ENCODE assay signal across 19 cellular contexts in genomic region chr5:81242906-81243436, GRCh38. TPM values are rescaled to one million over a fixed set of nuclear protein-coding genes. Genes with fewer than 3 reads are reported as not detected.
DNase-seq lines count a peak whose midpoint lies in the region; ATAC-seq and TF ChIP-seq lines count a peak whose summit lies in the region.
"Had no signal": no experiment of that assay in that cellular context is flagged by ENCODE, and none has a peak within 500 bp of the region (broad histone marks: within the 10 kb centered on the region; RNA-seq: fewer than 3 reads in every experiment).

No MANE protein-coding gene starts in this region.

- peaks cover 0 to 57% (median 17%) of the 10 kb centered on the region in 4 donors for H3K4me1 ChIP-seq in tibial artery

- H3K4me3 ChIP-seq in tibial artery, result no peak overlapping the region
- H3K4me3 ChIP-seq: adrenal gland, SJSA1 had no signal

- in situ Hi-C loops in SK-MEL-5 (cut with HindIII; ENCODE audit: low pct_unique_long_range_greater_than_20kb, low sequenced_read_pairs), result no loop called here

- H3K27ac ChIP-seq in layer of hippocampus (ENCODE audit: low read depth, low read length), result peak overlapping the region; percentile 42
- peak overlapping the region; percentile 52 to 55 for H3K27ac ChIP-seq in tibial artery
- H3K27ac ChIP-seq: adrenal gland, neutrophil, SJSA1 had no signal

- no peak for ATAC-seq in GM18858 (IDR thresholded peaks at IDR 0.05; ENCODE audit: unreplicated experiment)
- ATAC-seq in sciatic nerve, result no peak
- ATAC-seq in activated CD4-positive, CD25-positive, alpha-beta regulatory T cell treated with anti-CD3 and anti-CD28 coated beads, Interleukin-2, amount 50 U/mL, for 24 hours, result no peak
- ATAC-seq: activated CD8-positive, alpha-beta memory T cell treated with anti-CD3 and anti-CD28 coated beads, Interleukin-2, amount 10 ng/mL, durations not matched to agents 7 days and 5 days had no signal

- H3K36me3 ChIP-seq in tibial artery, result no peaks in the 10 kb centered on the region
- H3K36me3 ChIP-seq: adrenal gland, neutrophil, SJSA1 had no signal

- DNase-seq in NCI-H1694 (lab: John Stamatoyannopoulos, UW) (peak; percentile 22), NCI-H1694 treated with DMSO at 0.1 percent for 48 hours (lab: John Stamatoyannopoulos, UW) (no peak), SK-MEL-5 (ENCODE audit: low read depth, low spot score) (peak; percentile 16), tibial artery (peak in 1 of 2 donors; percentile 67), sciatic nerve (ENCODE audit: low spot score) (no peak)
- DNase-seq: activated CD8-positive, alpha-beta memory T cell treated with anti-CD3 and anti-CD28 coated beads, Interleukin-2, amount 10 ng/mL, durations not matched to agents 7 days and 5 days; activated effector memory CD4-positive, alpha-beta T cell treated with Interleukin-2 at 50 U/mL for 16 hours; adrenal gland; cerebellar nuclear complex; H7; midbrain; NCI-H1105; OCI-M1; small intestine had no signal

- peak in 1 of 2 experiments; percentile 4 for TF ChIP-seq CTCF in tibial artery (IDR thresholded peaks at IDR 0.05)

- intact Hi-C loops in tibial artery (cut with DNase I; ENCODE audit: low total_unique reads), result no loop called here
- intact Hi-C loops in sciatic nerve (cut with DNase I), result no loop called here

- H3K27me3 ChIP-seq in layer of hippocampus (ENCODE audit: control insufficient read depth, insufficient read depth, low read length) (no peaks in the 10 kb centered on the region), tibial artery (no peaks in the 10 kb centered on the region)
- H3K27me3 ChIP-seq: adrenal gland, neutrophil, SJSA1 had no signal

- H3K9me3 ChIP-seq in tibial artery, result no peaks in the 10 kb centered on the region
- H3K9me3 ChIP-seq: adrenal gland, neutrophil, SJSA1 had no signal

RNA-seq across cellular contexts. Expression of gene CKMT2, which starts 9.8 kb away (rescaled TPM):
- total RNA-seq in SK-MEL-5 (2014; rRNA removed; shearing (Covaris generic)), result not detected in 2 replicates
- not detected in 2 replicates for polyA plus RNA-seq in SK-MEL-5 (2015; cell fraction: cytosol; rRNA removed)
- polyA plus RNA-seq in SK-MEL-5 (2015; cell fraction: nucleus; rRNA removed), result not detected in 2 replicates
- total RNA-seq in sciatic nerve, result 5.9 TPM
- total RNA-seq: activated CD8-positive, alpha-beta memory T cell treated with anti-CD3 and anti-CD28 coated beads, Interleukin-2, amount 10 ng/mL, durations not matched to agents 7 days and 5 days; SJSA1 had no signal

RNA-seq across cellular contexts. Expression of gene ZCCHC9, which starts 58.4 kb away (rescaled TPM):
- total RNA-seq in SK-MEL-5 (2014; rRNA removed; shearing (Covaris generic)), result 78.6 and 83.4 TPM in 2 replicates
- polyA plus RNA-seq in SK-MEL-5 (2015; cell fraction: cytosol; rRNA removed), result 45.4 and 47.2 TPM in 2 replicates
- 95.6 and 112 TPM in 2 replicates for polyA plus RNA-seq in SK-MEL-5 (2015; cell fraction: nucleus; rRNA removed)
- 19.2 TPM for total RNA-seq in sciatic nerve

Comparison
In these comparisons a context has a peak if more than half of its experiments do, and no peak if none do; other contexts are left out.
1. DNase-seq: peak in NCI-H1694 (single experiment) and SK-MEL-5 (single experiment); none in NCI-H1694 treated with DMSO at 0.1 percent for 48 hours (single experiment) and sciatic nerve (single experiment).